12 cellular contexts compared by ENCODE assay signal in the genomic region with DNA sequence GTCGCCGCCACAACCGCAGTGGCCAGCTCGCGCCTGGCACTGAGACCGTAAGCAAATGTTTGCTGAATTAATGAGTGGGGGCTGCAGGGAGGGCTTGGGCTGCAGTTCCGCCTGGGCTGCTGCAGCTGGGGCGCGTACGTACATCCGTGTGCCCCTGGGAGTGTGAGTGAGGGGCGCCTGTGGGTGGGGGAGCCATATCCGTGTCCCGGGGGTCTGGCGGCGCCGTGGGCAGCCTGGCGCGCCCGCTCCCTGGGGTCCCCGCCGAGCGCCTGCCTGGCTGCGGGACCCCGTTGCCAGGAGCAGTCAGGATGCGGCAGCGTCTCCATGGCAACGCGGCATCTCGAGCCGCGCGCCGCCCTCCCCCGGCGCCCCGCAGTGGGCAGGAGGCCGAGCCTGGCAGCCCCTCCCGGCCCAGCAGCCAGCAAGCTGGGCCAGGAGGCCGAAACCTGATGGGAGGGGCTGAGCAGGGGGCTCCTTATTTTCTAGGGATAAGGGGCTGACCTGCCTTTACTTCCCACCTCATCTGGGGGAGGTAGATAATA. TPM values are rescaled to one million over a fixed set of nuclear protein-coding genes. Genes with fewer than 3 reads are reported as not detected.
DNase-seq lines count a peak whose midpoint lies in the region; ATAC-seq and TF ChIP-seq lines count a peak whose summit lies in the region.
"Had no signal": no experiment of that assay in that cellular context is flagged by ENCODE, and none has a peak within 500 bp of the region (broad histone marks: within the 10 kb centered on the region; RNA-seq: fewer than 3 reads in every experiment).

No MANE protein-coding gene starts in this region.

- in situ Hi-C loops in astrocyte of the spinal cord (cut with HindIII; ENCODE audit: low sequenced_read_pairs): loop anchor here (25.0 kb wide), 1 partner anchor 127 kb away; a partner anchor contains a TSS

- DNase-seq in CD4-positive, alpha-beta memory T cell: peak in 4 of 5 donors; percentile 17 to 33 (median 28)
- peak; percentile 23 for DNase-seq in astrocyte of the spinal cord (ENCODE audit: low read depth, low spot score)
- DNase-seq in mesenchymal stem cell: no peak
- no peak for DNase-seq in D341Med (ENCODE audit: low spot score)
- DNase-seq in NCI-H2171 treated with DMSO at 0.1 percent for 48 hours (lab: John Stamatoyannopoulos, UW): no peak
- DNase-seq: activated CD8-positive, alpha-beta memory T cell treated with anti-CD3 and anti-CD28 coated beads, Interleukin-2, amount 50 U/mL, for 4 hours; SW 1271 had no signal

- H3K9ac ChIP-seq in HUES6 (ENCODE audit: low read length) (no peak overlapping the region), mesenchymal stem cell (ENCODE audit: low read length) (no peak overlapping the region)

- intact Hi-C loops in CD4-positive, alpha-beta memory T cell (cut with micrococcal nuclease): no loop called here

- H3K23ac ChIP-seq in mesenchymal stem cell (ENCODE audit: low read length in 2 of 2): no peak overlapping the region

- H3K36me3 Mint-ChIP-seq in CD4-positive, alpha-beta memory T cell: no peaks in the 10 kb centered on the region
- H3K36me3 Mint-ChIP-seq: stimulated activated effector memory CD8-positive, alpha-beta T cell treated with anti-CD3 and anti-CD28 coated beads, Interleukin-12 subunit alpha, Interleukin-12 subunit beta, amount 100 ng/mL, for 72 hours had no signal

- TF ChIP-seq CTCF in astrocyte of the spinal cord (IDR thresholded peaks at IDR 0.05; ENCODE audit: low read depth, low read length): no peak

- no peak overlapping the region for H2AK5ac ChIP-seq in mesenchymal stem cell (ENCODE audit: low read length, severe bottlenecking)

- H3K18ac ChIP-seq in mesenchymal stem cell (ENCODE audit: low read depth in 1 of 2, low read length in 2 of 2): peak overlapping the region in 1 of 2 experiments; percentile 46

- no peak overlapping the region for H3K4me3 Mint-ChIP-seq in CD4-positive, alpha-beta memory T cell

- no peak overlapping the region for H3K4ac ChIP-seq in mesenchymal stem cell (ENCODE audit: low read depth in 1 of 2, low read length in 2 of 2)

- H3K4me2 ChIP-seq in mesenchymal stem cell (ENCODE audit: low read length, poor library complexity, severe bottlenecking): peak overlapping the region; percentile 46

- H3K4me1 ChIP-seq in CD4-positive, alpha-beta memory T cell (ENCODE audit: insufficient read depth, low read length): peaks cover 9% of the 10 kb centered on the region
- peaks cover 46% of the 10 kb centered on the region for H3K4me1 ChIP-seq in HUES6 (ENCODE audit: control insufficient read depth, insufficient read depth, low read length)
- peaks cover 59% of the 10 kb centered on the region for H3K4me1 ChIP-seq in mesenchymal stem cell (ENCODE audit: control insufficient read depth, insufficient read depth, low read depth, low read length)

- CTCF ChIA-PET in CD4-positive, alpha-beta memory T cell (lab: Charles Lee; ENCODE audit: partially characterized antibody): interaction anchor here (1.2 to 2.9 kb wide), 5 partner anchors 10 to 133 kb away, joined by 4 to 14 read pairs (median 5); no protein-coding TSS in a partner anchor

- H2BK120ac ChIP-seq in mesenchymal stem cell (ENCODE audit: low read depth, low read length): no peak overlapping the region

- peak overlapping the region; percentile 71 for H4K8ac ChIP-seq in mesenchymal stem cell (ENCODE audit: low read length)

- POLR2A ChIA-PET in CD4-positive, alpha-beta memory T cell (lab: Charles Lee; ENCODE audit: partially characterized antibody): no interaction called here

- no peaks in the 10 kb centered on the region for H3K36me3 ChIP-seq in CD4-positive, alpha-beta memory T cell (ENCODE audit: insufficient read depth, low read length)
- H3K36me3 ChIP-seq in HUES6 (ENCODE audit: control insufficient read depth, insufficient read depth, low read length) (no peaks in the 10 kb centered on the region), mesenchymal stem cell (ENCODE audit: control insufficient read depth in 1 of 2, insufficient read depth in 2 of 2, low read depth in 1 of 2, low read length in 2 of 2) (no peaks in the 10 kb centered on the region)

- H3K9me3 Mint-ChIP-seq in CD4-positive, alpha-beta memory T cell: no peaks in the 10 kb centered on the region
- H3K9me3 Mint-ChIP-seq: stimulated activated effector memory CD8-positive, alpha-beta T cell treated with anti-CD3 and anti-CD28 coated beads, Interleukin-12 subunit alpha, Interleukin-12 subunit beta, amount 100 ng/mL, for 72 hours had no signal

- H3K27me3 ChIP-seq in CD4-positive, alpha-beta memory T cell (ENCODE audit: insufficient read depth, low read length): peaks cover 19% of the 10 kb centered on the region
- H3K27me3 ChIP-seq in HUES6 (ENCODE audit: control insufficient read depth, insufficient read depth, low read length): peaks cover 41% of the 10 kb centered on the region
- peaks cover 3 to 25% of the 10 kb centered on the region in 2 experiments for H3K27me3 ChIP-seq in mesenchymal stem cell (ENCODE audit: control insufficient read depth in 1 of 2, insufficient read depth in 1 of 2, low read length in 2 of 2)

- H3K4me1 Mint-ChIP-seq in CD4-positive, alpha-beta memory T cell: peaks cover 5 to 8% (median 7%) of the 10 kb centered on the region in 4 donors

- H2BK5ac ChIP-seq in mesenchymal stem cell (ENCODE audit: low read depth, low read length, poor library complexity, severe bottlenecking): no peak overlapping the region

- 11% methylated on average over 28 of the region's 40 CpGs for WGBS in mesenchymal stem cell

- H3K14ac ChIP-seq in mesenchymal stem cell (ENCODE audit: low read length in 2 of 2): no peak overlapping the region

- H4K91ac ChIP-seq in mesenchymal stem cell (ENCODE audit: low read length): peak overlapping the region; percentile 31

- H3K4me3 ChIP-seq in CD4-positive, alpha-beta memory T cell (ENCODE audit: low read length in 2 of 2): no peak overlapping the region
- peak overlapping the region; percentile 34; the same call in 1 of the 2 replicates for H3K4me3 ChIP-seq in HUES6 (ENCODE audit: low read depth, low read length)
- H3K4me3 ChIP-seq in astrocyte of the spinal cord (ENCODE audit: low read depth, low read length): no peak overlapping the region
- no peak overlapping the region for H3K4me3 ChIP-seq in mesenchymal stem cell (ENCODE audit: insufficient read depth in 1 of 2, low read depth in 1 of 2, low read length in 2 of 2)

- no peak overlapping the region for H3K27ac Mint-ChIP-seq in CD4-positive, alpha-beta memory T cell
- H3K27ac Mint-ChIP-seq: stimulated activated effector memory CD8-positive, alpha-beta T cell treated with anti-CD3 and anti-CD28 coated beads, Interleukin-12 subunit alpha, Interleukin-12 subunit beta, amount 100 ng/mL, for 72 hours had no signal

- H2BK15ac ChIP-seq in mesenchymal stem cell (ENCODE audit: low read depth, poor library complexity, severe bottlenecking): no peak overlapping the region

- no peaks in the 10 kb centered on the region for H3K79me1 ChIP-seq in mesenchymal stem cell (replicated peaks; ENCODE audit: low read length, poor library complexity, severe bottlenecking)

- H2AFZ ChIP-seq in mesenchymal stem cell (ENCODE audit: low read depth, low read length): no peak overlapping the region

- no peak for ATAC-seq in GM19324 (IDR thresholded peaks at IDR 0.05; ENCODE audit: low FRiP score, unreplicated experiment)
- no peak for ATAC-seq in HG03571 (IDR thresholded peaks at IDR 0.05; ENCODE audit: unreplicated experiment)
- ATAC-seq: stimulated activated effector memory CD8-positive, alpha-beta T cell treated with anti-CD3 and anti-CD28 coated beads, Interleukin-12 subunit alpha, Interleukin-12 subunit beta, amount 100 ng/mL, for 72 hours had no signal

- H3K27me3 Mint-ChIP-seq in CD4-positive, alpha-beta memory T cell: peaks cover 20 to 29% of the 10 kb centered on the region in 2 donors

- no peak overlapping the region for H3K27ac ChIP-seq in CD4-positive, alpha-beta memory T cell (ENCODE audit: low read depth, low read length)
- no peak overlapping the region for H3K27ac ChIP-seq in HUES6 (ENCODE audit: low read depth, low read length)
- H3K27ac ChIP-seq in mesenchymal stem cell (ENCODE audit: low read length, poor library complexity, severe bottlenecking): no peak overlapping the region

- no peak overlapping the region for H2BK12ac ChIP-seq in mesenchymal stem cell (ENCODE audit: low read length in 2 of 2)

- no peaks in the 10 kb centered on the region for H3K9me3 ChIP-seq in CD4-positive, alpha-beta memory T cell (ENCODE audit: control insufficient read depth in 1 of 2, low read length in 2 of 2)
- H3K9me3 ChIP-seq in HUES6 (ENCODE audit: control insufficient read depth, insufficient read depth, low read depth, low read length) (no peaks in the 10 kb centered on the region), mesenchymal stem cell (ENCODE audit: control insufficient read depth, low read length) (no peaks in the 10 kb centered on the region)

RNA-seq across cellular contexts. Expression of a gene that starts 31.3 kb away (rescaled TPM):
- not detected for total RNA-seq in CD4-positive, alpha-beta memory T cell
- not detected for polyA plus RNA-seq in CD4-positive, alpha-beta memory T cell
- polyA plus RNA-seq in mesenchymal stem cell (2013, experiment 1 of 2): 0.07 TPM
- 0.08 TPM for polyA plus RNA-seq in mesenchymal stem cell (2013, experiment 2 of 2)
- polyA plus RNA-seq: keratinocyte had no signal

Comparison
In these comparisons a context has a peak if more than half of its experiments do, and no peak if none do; other contexts are left out.
1. DNase-seq: peak in CD4-positive, alpha-beta memory T cell (4 of 5) and astrocyte of the spinal cord (single experiment); none in mesenchymal stem cell (single experiment), D341Med (single experiment) and NCI-H2171 treated with DMSO at 0.1 percent for 48 hours (single experiment).